ENCODE assay signal across 15 cellular contexts in the genomic region with DNA sequence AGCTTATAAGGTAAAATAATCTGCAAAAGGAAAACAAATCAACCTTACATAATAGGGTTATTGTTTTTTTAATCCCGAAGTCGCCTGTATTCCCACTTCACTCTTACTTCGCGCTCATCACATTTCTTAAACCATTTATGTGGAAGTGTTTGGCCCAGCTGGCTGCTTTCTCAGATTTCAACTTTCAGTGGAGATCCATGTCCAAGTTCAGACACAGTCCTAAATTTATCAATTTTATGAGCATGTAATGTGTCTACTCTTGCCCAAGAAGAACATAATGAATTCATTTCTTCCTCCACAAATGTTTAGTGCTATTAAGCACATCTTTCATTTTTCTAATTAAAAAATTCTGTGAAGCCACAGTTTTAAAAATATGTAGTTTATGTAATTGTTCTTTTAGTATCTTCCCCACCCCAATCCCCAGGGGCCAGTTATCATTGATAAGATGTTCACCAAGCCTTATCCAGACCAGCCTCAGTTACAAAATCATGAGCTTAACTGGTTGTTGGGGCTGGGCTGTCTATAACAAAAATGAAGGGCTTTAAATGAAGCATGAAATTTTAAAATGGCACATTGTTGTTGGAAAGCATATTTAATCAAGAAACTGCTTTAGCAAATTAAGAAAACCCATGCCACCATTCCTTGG.
DNase-seq lines count a peak whose midpoint lies in the region; ATAC-seq and TF ChIP-seq lines count a peak whose summit lies in the region.
"Had no signal": no experiment of that assay in that cellular context is flagged by ENCODE, and none has a peak within 500 bp of the region (broad histone marks: within the 10 kb centered on the region; RNA-seq: fewer than 3 reads in every experiment).

No MANE protein-coding gene starts in this region.

- no peaks in the 10 kb centered on the region for H3K4me1 ChIP-seq in left ventricle myocardium inferior
- H3K4me1 ChIP-seq in right cardiac atrium (ENCODE audit: control insufficient read depth, insufficient read depth, low read length), result no peaks in the 10 kb centered on the region
- H3K4me1 ChIP-seq: Peyer's patch had no signal

- no peaks in the 10 kb centered on the region for H3K36me3 ChIP-seq in left ventricle myocardium inferior
- no peaks in the 10 kb centered on the region for H3K36me3 ChIP-seq in brain microvascular endothelial cell (replicated peaks)
- H3K36me3 ChIP-seq: Peyer's patch had no signal

- in situ Hi-C loops in brain microvascular endothelial cell (cut with HindIII; ENCODE audit: low pct_ligation_motif_present, low sequenced_read_pairs), result no loop called here

- H3K9me3 ChIP-seq in left ventricle myocardium inferior (replicated peaks) (no peaks in the 10 kb centered on the region), right cardiac atrium (ENCODE audit: control insufficient read depth, low read length) (no peaks in the 10 kb centered on the region), T-helper 17 cell (ENCODE audit: control insufficient read depth, low read length, poor library complexity, severe bottlenecking) (no peaks in the 10 kb centered on the region)
- H3K9me3 ChIP-seq: Peyer's patch had no signal

- H3K4me3 ChIP-seq in left ventricle myocardium inferior (no peak overlapping the region), right cardiac atrium (ENCODE audit: low read length) (no peak overlapping the region), brain microvascular endothelial cell (ENCODE audit: low read depth, low read length) (no peak overlapping the region)
- H3K4me3 ChIP-seq: Peyer's patch had no signal

- no peaks in the 10 kb centered on the region for H3K27me3 ChIP-seq in left ventricle myocardium inferior (ENCODE audit: low read depth)
- H3K27me3 ChIP-seq in right cardiac atrium (ENCODE audit: control insufficient read depth, insufficient read depth), result no peaks in the 10 kb centered on the region
- H3K27me3 ChIP-seq in brain microvascular endothelial cell (replicated peaks), result no peaks in the 10 kb centered on the region
- H3K27me3 ChIP-seq: Peyer's patch had no signal

- H3K27ac Mint-ChIP-seq in T-helper 17 cell, result no peak overlapping the region
- H3K27ac Mint-ChIP-seq: CD4-positive, CD25-positive, alpha-beta regulatory T cell; HFFc6 had no signal

- peaks cover 9% of the 10 kb centered on the region for H3K36me3 Mint-ChIP-seq in T-helper 17 cell (ENCODE audit: low read depth)
- H3K36me3 Mint-ChIP-seq: CD4-positive, CD25-positive, alpha-beta regulatory T cell had no signal

- H3K27me3 Mint-ChIP-seq in T-helper 17 cell, result no peaks in the 10 kb centered on the region
- H3K27me3 Mint-ChIP-seq: CD4-positive, CD25-positive, alpha-beta regulatory T cell had no signal

- ATAC-seq in left cardiac atrium (no peak), right cardiac atrium (peak; percentile 52 to 88), GM21786 (IDR thresholded peaks at IDR 0.05; ENCODE audit: unreplicated experiment) (no peak), T-helper 17 cell (no peak)

- no peak overlapping the region for H3K4me3 Mint-ChIP-seq in T-helper 17 cell
- H3K4me3 Mint-ChIP-seq: CD4-positive, CD25-positive, alpha-beta regulatory T cell; HFFc6 had no signal

- H3K4me1 Mint-ChIP-seq in T-helper 17 cell, result peaks cover 5% of the 10 kb centered on the region
- H3K4me1 Mint-ChIP-seq: CD4-positive, CD25-positive, alpha-beta regulatory T cell had no signal

- DNase-seq in left ventricle myocardium inferior (no peak), left cardiac atrium (no peak), NCI-H524 treated with DMSO at 0.1 percent for 48 hours (lab: John Stamatoyannopoulos, UW) (peak; percentile 82), right cardiac atrium (peak in 1 of 3 donors; percentile 62), T-helper 17 cell (no peak), epidermal melanocyte (ENCODE audit: insufficient read length, low spot score) (no peak), brain microvascular endothelial cell (no peak)
- DNase-seq: CD4-positive, CD25-positive, alpha-beta regulatory T cell; DMS79; GOT3; HFFc6; NCI-H446; Peyer's patch; SIG-M5 had no signal

- intact Hi-C loops in left ventricle myocardium inferior (cut with micrococcal nuclease), result no loop called here
- intact Hi-C loops in left cardiac atrium (cut with DNase I), result no loop called here
- intact Hi-C loops in right cardiac atrium (cut with DNase I), result no loop called here

- 50% methylated on average over 4 of the region's 4 CpGs for WGBS in right cardiac atrium

- H3K27ac ChIP-seq in left ventricle myocardium inferior (replicated peaks) (peak overlapping the region; percentile 53), right cardiac atrium (ENCODE audit: low read length) (no peak overlapping the region), brain microvascular endothelial cell (no peak overlapping the region)
- H3K27ac ChIP-seq: Peyer's patch had no signal

- no peak for TF ChIP-seq CTCF in left ventricle myocardium inferior (IDR thresholded peaks at IDR 0.05; ENCODE audit: borderline replicate concordance)
- no peak for TF ChIP-seq CTCF in brain microvascular endothelial cell (IDR thresholded peaks at IDR 0.05; ENCODE audit: low read depth, low read length, missing control alignments)

Comparison
In these comparisons a context has a peak if more than half of its experiments do, and no peak if none do; other contexts are left out.
1. ATAC-seq: peak in right cardiac atrium (2 of 2); none in left cardiac atrium (0 of 2), GM21786 (single experiment) and T-helper 17 cell (single experiment).